1 cellular context compared by ENCODE assay signal in genomic region chr4:54228064-54228527, GRCh38.
TF ChIP-seq lines count a peak whose summit lies in the region.

No MANE protein-coding gene starts in this region.

TF ChIP-seq in HepG2, 621 proteins besides CTCF, POLR2A, EP300 and RAD21 (continued from another document):
- TF ChIP-seq, protein P1, sequence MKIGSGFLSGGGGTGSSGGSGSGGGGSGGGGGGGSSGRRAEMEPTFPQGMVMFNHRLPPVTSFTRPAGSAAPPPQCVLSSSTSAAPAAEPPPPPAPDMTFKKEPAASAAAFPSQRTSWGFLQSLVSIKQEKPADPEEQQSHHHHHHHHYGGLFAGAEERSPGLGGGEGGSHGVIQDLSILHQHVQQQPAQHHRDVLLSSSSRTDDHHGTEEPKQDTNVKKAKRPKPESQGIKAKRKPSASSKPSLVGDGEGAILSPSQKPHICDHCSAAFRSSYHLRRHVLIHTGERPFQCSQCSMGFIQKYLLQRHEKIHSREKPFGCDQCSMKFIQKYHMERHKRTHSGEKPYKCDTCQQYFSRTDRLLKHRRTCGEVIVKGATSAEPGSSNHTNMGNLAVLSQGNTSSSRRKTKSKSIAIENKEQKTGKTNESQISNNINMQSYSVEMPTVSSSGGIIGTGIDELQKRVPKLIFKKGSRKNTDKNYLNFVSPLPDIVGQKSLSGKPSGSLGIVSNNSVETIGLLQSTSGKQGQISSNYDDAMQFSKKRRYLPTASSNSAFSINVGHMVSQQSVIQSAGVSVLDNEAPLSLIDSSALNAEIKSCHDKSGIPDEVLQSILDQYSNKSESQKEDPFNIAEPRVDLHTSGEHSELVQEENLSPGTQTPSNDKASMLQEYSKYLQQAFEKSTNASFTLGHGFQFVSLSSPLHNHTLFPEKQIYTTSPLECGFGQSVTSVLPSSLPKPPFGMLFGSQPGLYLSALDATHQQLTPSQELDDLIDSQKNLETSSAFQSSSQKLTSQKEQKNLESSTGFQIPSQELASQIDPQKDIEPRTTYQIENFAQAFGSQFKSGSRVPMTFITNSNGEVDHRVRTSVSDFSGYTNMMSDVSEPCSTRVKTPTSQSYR (CRISPR knock-in tag; IDR thresholded peaks at IDR 0.05; ENCODE audit: borderline replicate concordance) = peak; percentile 67; the same call in 1 of the 2 replicates
- TF ChIP-seq EZH2 (conservative IDR thresholded peaks at IDR 0.05; ENCODE audit: low read depth, low read length) (peak; percentile 28; the same call in 1 of the 2 replicates), NRL (CRISPR knock-in tag; IDR thresholded peaks at IDR 0.05; ENCODE audit: borderline replicate concordance) (peak; percentile 20; the same call in 1 of the 2 replicates), FOXO1 (CRISPR knock-in tag; IDR thresholded peaks at IDR 0.05) (0 out of 2 replicates have a peak, but pooled peaks have one; percentile 13), HNF4A (CRISPR knock-in tag; IDR thresholded peaks at IDR 0.05) (0 out of 2 replicates have a peak, but pooled peaks have one; percentile 6), ZNF136 (CRISPR knock-in tag; IDR thresholded peaks at IDR 0.05; ENCODE audit: low read depth) (no peak), TP53 (CRISPR knock-in tag; conservative IDR thresholded peaks at IDR 0.05) (no peak), CHD2 (IDR thresholded peaks at IDR 0.05; ENCODE audit: low read depth, low read length) (no peak), GABPB1 (CRISPR knock-in tag; IDR thresholded peaks at IDR 0.05) (peak; percentile 28; the same call in 1 of the 2 replicates), ZNF205 (CRISPR knock-in tag; IDR thresholded peaks at IDR 0.05) (no peak), HOXA3 (CRISPR knock-in tag; IDR thresholded peaks at IDR 0.05) (peak; percentile 36; the same call in 1 of the 2 replicates), HOXD1 (CRISPR knock-in tag; IDR thresholded peaks at IDR 0.05) (0 out of 2 replicates have a peak, but pooled peaks have one; percentile 35), ISL2 (CRISPR knock-in tag; IDR thresholded peaks at IDR 0.05) (0 out of 2 replicates have a peak, but pooled peaks have one; percentile 20), MTF2 (CRISPR knock-in tag; IDR thresholded peaks at IDR 0.05; ENCODE audit: borderline replicate concordance) (peak; percentile 57; the same call in 1 of the 2 replicates), ZSCAN20 (CRISPR knock-in tag; IDR thresholded peaks at IDR 0.05; ENCODE audit: borderline replicate concordance) (no peak), ZFP90 (CRISPR knock-in tag; IDR thresholded peaks at IDR 0.05; ENCODE audit: borderline replicate concordance) (0 out of 2 replicates have a peak, but pooled peaks have one; percentile 49), ZNF503 (CRISPR knock-in tag; IDR thresholded peaks at IDR 0.05) (no peak), SALL1 (CRISPR knock-in tag; IDR thresholded peaks at IDR 0.05) (peak; percentile 48), MYC (CRISPR knock-in tag; IDR thresholded peaks at IDR 0.05; ENCODE audit: borderline replicate concordance) (0 out of 2 replicates have a peak, but pooled peaks have one; percentile 18), TEAD2 (CRISPR knock-in tag; IDR thresholded peaks at IDR 0.05) (0 out of 2 replicates have a peak, but pooled peaks have one; percentile 23), XRCC5 (optimal IDR thresholded peaks at IDR 0.05; ENCODE audit: low read length) (peak; percentile 61)
